ENCODE assay signal across 19 cellular contexts in the genomic region with DNA sequence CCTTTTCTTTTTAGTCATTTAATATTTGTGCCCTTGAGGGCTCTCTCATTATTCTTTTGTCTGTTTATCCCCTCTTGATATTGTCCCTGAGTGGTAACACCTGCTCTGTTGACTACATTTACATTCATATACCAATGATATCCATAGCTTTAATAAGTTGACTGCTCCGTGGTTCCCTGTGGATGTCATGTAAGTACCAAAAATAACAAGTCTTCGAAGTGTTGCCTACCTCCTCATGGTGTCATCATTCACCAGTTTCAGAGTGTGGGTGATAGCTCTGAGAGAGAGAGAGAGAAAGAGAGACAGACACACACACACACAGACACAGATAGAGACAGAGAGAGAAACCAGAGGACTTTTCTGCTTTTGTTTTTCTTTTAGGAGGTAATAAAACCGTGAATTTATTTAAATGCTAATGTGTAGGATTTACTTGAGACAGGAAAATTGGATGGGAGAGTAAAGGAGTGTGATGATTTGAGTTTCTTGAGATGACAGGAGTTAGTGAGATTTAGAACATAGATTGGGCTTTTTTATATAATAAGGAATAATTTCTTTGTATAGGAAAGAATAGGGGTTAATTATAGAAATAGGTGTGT. TPM values are rescaled to one million over a fixed set of nuclear protein-coding genes. Genes with fewer than 3 reads are reported as not detected.
DNase-seq lines count a peak whose midpoint lies in the region; ATAC-seq and TF ChIP-seq lines count a peak whose summit lies in the region.
"Had no signal": no experiment of that assay in that cellular context is flagged by ENCODE, and none has a peak within 500 bp of the region (broad histone marks: within the 10 kb centered on the region; RNA-seq: fewer than 3 reads in every experiment).

No MANE protein-coding gene starts in this region.

- BruUV-seq in Calu3 (replicated peaks; lab: Mats Ljungman, UMichigan), result no TSS peak

- TF ChIP-seq CTCF in Calu3 (IDR thresholded peaks at IDR 0.05; ENCODE audit: unreplicated experiment), result no peak
- TF ChIP-seq CTCF in endothelial cell (IDR thresholded peaks at IDR 0.05; ENCODE audit: unreplicated experiment), result no peak

- no peaks in the 10 kb centered on the region for H3K27me3 Mint-ChIP-seq in activated CD4-positive, alpha-beta memory T cell treated with anti-CD3 and anti-CD28 coated beads for 36 hours
- no peaks in the 10 kb centered on the region for H3K27me3 Mint-ChIP-seq in activated CD4-positive, alpha-beta memory T cell treated with anti-CD3 and anti-CD28 coated beads, Interleukin-2, amount 10 ng/mL, durations not matched to agents 7 days and 5 days
- H3K27me3 Mint-ChIP-seq in Calu3 (ENCODE audit: unreplicated experiment), result no peaks in the 10 kb centered on the region
- H3K27me3 Mint-ChIP-seq in central memory CD8-positive, alpha-beta T cell, result no peaks in the 10 kb centered on the region
- no peaks in the 10 kb centered on the region for H3K27me3 Mint-ChIP-seq in endothelial cell (ENCODE audit: unreplicated experiment)
- H3K27me3 Mint-ChIP-seq: CD8-positive, alpha-beta memory T cell had no signal

- H3K9me3 Mint-ChIP-seq in activated CD4-positive, alpha-beta memory T cell treated with anti-CD3 and anti-CD28 coated beads for 36 hours, result no peaks in the 10 kb centered on the region
- H3K9me3 Mint-ChIP-seq in activated CD4-positive, alpha-beta memory T cell treated with anti-CD3 and anti-CD28 coated beads, Interleukin-2, amount 10 ng/mL, durations not matched to agents 7 days and 5 days, result no peaks in the 10 kb centered on the region
- H3K9me3 Mint-ChIP-seq in Calu3 (ENCODE audit: low read depth, unreplicated experiment) (no peaks in the 10 kb centered on the region), endothelial cell (ENCODE audit: unreplicated experiment) (no peaks in the 10 kb centered on the region)
- H3K9me3 Mint-ChIP-seq in central memory CD8-positive, alpha-beta T cell, result no peaks in the 10 kb centered on the region
- H3K9me3 Mint-ChIP-seq: CD8-positive, alpha-beta memory T cell; neural progenitor cell had no signal

- peaks cover 9% of the 10 kb centered on the region for H3K4me1 Mint-ChIP-seq in activated CD4-positive, alpha-beta memory T cell treated with anti-CD3 and anti-CD28 coated beads for 36 hours (ENCODE audit: low read depth)
- no peaks in the 10 kb centered on the region for H3K4me1 Mint-ChIP-seq in activated CD4-positive, alpha-beta memory T cell treated with anti-CD3 and anti-CD28 coated beads, Interleukin-2, amount 10 ng/mL, durations not matched to agents 7 days and 5 days
- no peaks in the 10 kb centered on the region for H3K4me1 Mint-ChIP-seq in Calu3 (ENCODE audit: low read depth, unreplicated experiment)
- H3K4me1 Mint-ChIP-seq in central memory CD8-positive, alpha-beta T cell, result no peaks in the 10 kb centered on the region
- peaks cover 14% of the 10 kb centered on the region for H3K4me1 Mint-ChIP-seq in endothelial cell (ENCODE audit: unreplicated experiment)
- H3K4me1 Mint-ChIP-seq: neural progenitor cell had no signal

- POLR2A ChIA-PET in activated CD4-positive, alpha-beta memory T cell treated with anti-CD3 and anti-CD28 coated beads for 36 hours (lab: Charles Lee), result no interaction called here
- POLR2A ChIA-PET in activated CD4-positive, alpha-beta memory T cell treated with anti-CD3 and anti-CD28 coated beads, Interleukin-2, amount 10 ng/mL, durations not matched to agents 7 days and 5 days (lab: Charles Lee), result no interaction called here

- H3K36me3 Mint-ChIP-seq in activated CD4-positive, alpha-beta memory T cell treated with anti-CD3 and anti-CD28 coated beads for 36 hours, result peaks cover 44% of the 10 kb centered on the region
- peaks cover 57% of the 10 kb centered on the region for H3K36me3 Mint-ChIP-seq in activated CD4-positive, alpha-beta memory T cell treated with anti-CD3 and anti-CD28 coated beads, Interleukin-2, amount 10 ng/mL, durations not matched to agents 7 days and 5 days (ENCODE audit: low read depth)
- H3K36me3 Mint-ChIP-seq in Calu3 (ENCODE audit: insufficient read depth, unreplicated experiment) (peaks cover 35% of the 10 kb centered on the region), endothelial cell (ENCODE audit: low read depth, unreplicated experiment) (peaks cover 16% of the 10 kb centered on the region)
- peaks cover 57% of the 10 kb centered on the region for H3K36me3 Mint-ChIP-seq in central memory CD8-positive, alpha-beta T cell (ENCODE audit: insufficient read depth)

- CTCF ChIA-PET in activated CD4-positive, alpha-beta memory T cell treated with anti-CD3 and anti-CD28 coated beads for 36 hours (lab: Charles Lee), result interaction anchor here (0.6 to 0.8 kb wide), 2 partner anchors 186 to 187 kb away, joined by 3 read pairs; no protein-coding TSS in a partner anchor
- CTCF ChIA-PET in activated CD4-positive, alpha-beta memory T cell treated with anti-CD3 and anti-CD28 coated beads, Interleukin-2, amount 10 ng/mL, durations not matched to agents 7 days and 5 days (lab: Charles Lee), result no interaction called here
- CTCF ChIA-PET in Calu3 (lab: Charles Lee), result no interaction called here

- H3K27ac Mint-ChIP-seq in activated CD4-positive, alpha-beta memory T cell treated with anti-CD3 and anti-CD28 coated beads for 36 hours, result peak overlapping the region; percentile 43
- no peak overlapping the region for H3K27ac Mint-ChIP-seq in activated CD4-positive, alpha-beta memory T cell treated with anti-CD3 and anti-CD28 coated beads, Interleukin-2, amount 10 ng/mL, durations not matched to agents 7 days and 5 days
- peak overlapping the region; percentile 5 for H3K27ac Mint-ChIP-seq in Calu3 (ENCODE audit: unreplicated experiment)
- H3K27ac Mint-ChIP-seq in central memory CD8-positive, alpha-beta T cell (ENCODE audit: low read depth), result peak overlapping the region; percentile 0
- no peak overlapping the region for H3K27ac Mint-ChIP-seq in endothelial cell (ENCODE audit: unreplicated experiment)
- H3K27ac Mint-ChIP-seq: neural progenitor cell had no signal

- no peak overlapping the region for H3K4me3 Mint-ChIP-seq in activated CD4-positive, alpha-beta memory T cell treated with anti-CD3 and anti-CD28 coated beads for 36 hours
- H3K4me3 Mint-ChIP-seq in activated CD4-positive, alpha-beta memory T cell treated with anti-CD3 and anti-CD28 coated beads, Interleukin-2, amount 10 ng/mL, durations not matched to agents 7 days and 5 days, result no peak overlapping the region
- H3K4me3 Mint-ChIP-seq in Calu3 (ENCODE audit: low read depth, unreplicated experiment) (no peak overlapping the region), endothelial cell (ENCODE audit: unreplicated experiment) (no peak overlapping the region)
- H3K4me3 Mint-ChIP-seq in central memory CD8-positive, alpha-beta T cell, result no peak overlapping the region
- H3K4me3 Mint-ChIP-seq: CD8-positive, alpha-beta memory T cell; neural progenitor cell had no signal

- no peak for DNase-seq in activated CD4-positive, alpha-beta memory T cell treated with anti-CD3 and anti-CD28 coated beads for 36 hours
- DNase-seq in activated CD4-positive, alpha-beta memory T cell treated with anti-CD3 and anti-CD28 coated beads, Interleukin-2, amount 10 ng/mL, durations not matched to agents 7 days and 5 days, result no peak
- DNase-seq in Calu3, result no peak
- peak; percentile 22 to 74 for DNase-seq in NCI-H524 (lab: John Stamatoyannopoulos, UW)
- DNase-seq in central memory CD8-positive, alpha-beta T cell (ENCODE audit: low spot score in 2 of 2), result no peak
- no peak for DNase-seq in endothelial cell (ENCODE audit: low spot score)
- DNase-seq in LoVo (ENCODE audit: low spot score), result no peak
- no peak for DNase-seq in T-helper 1 cell
- DNase-seq: ACHN; activated CD8-positive, alpha-beta memory T cell treated with anti-CD3 and anti-CD28 coated beads for 24 hours; activated naive CD4-positive, alpha-beta T cell treated with anti-CD3 and anti-CD28 coated beads, Interleukin-2, amount 50 U/mL, for 16 hours; CD8-positive, alpha-beta memory T cell; effector CD4-positive, alpha-beta T cell; mesenchymal stem cell; NCI-H446; substantia nigra had no signal

- no peak for ATAC-seq in central memory CD8-positive, alpha-beta T cell (replicated peaks; ENCODE audit: extremely low read depth, poor library complexity, severe bottlenecking)
- ATAC-seq: K562, SK-N-SH treated with all-trans-retinoic acid at 6 μM for 48 hours had no signal

- intact Hi-C loops in activated CD4-positive, alpha-beta memory T cell treated with anti-CD3 and anti-CD28 coated beads for 36 hours (cut with micrococcal nuclease), result no loop called here
- intact Hi-C loops in Calu3 (cut with micrococcal nuclease; ENCODE audit: unreplicated experiment), result no loop called here

RNA-seq across cellular contexts. Expression of gene PAPOLA, which starts 52.2 kb away (rescaled TPM):
- total RNA-seq in activated CD4-positive, alpha-beta memory T cell treated with anti-CD3 and anti-CD28 coated beads for 36 hours, result 100 to 1,000 TPM; 161 to 173 TPM
- 100 to 1,000 TPM; 164 to 173 TPM for total RNA-seq in activated CD4-positive, alpha-beta memory T cell treated with anti-CD3 and anti-CD28 coated beads, Interleukin-2, amount 10 ng/mL, durations not matched to agents 7 days and 5 days
- total RNA-seq in Calu3 (2022) (198 and 205 TPM in 2 replicates), endothelial cell (ENCODE audit: unreplicated experiment) (161 TPM)

Comparison
In these comparisons a context has a peak if more than half of its experiments do, and no peak if none do; other contexts are left out.
1. H3K27ac Mint-ChIP-seq: peak in activated CD4-positive, alpha-beta memory T cell treated with anti-CD3 and anti-CD28 coated beads for 36 hours (single experiment), Calu3 (single experiment) and central memory CD8-positive, alpha-beta T cell (single experiment); none in activated CD4-positive, alpha-beta memory T cell treated with anti-CD3 and anti-CD28 coated beads, Interleukin-2, amount 10 ng/mL, durations not matched to agents 7 days and 5 days (single experiment) and endothelial cell (single experiment).
2. DNase-seq: peak in NCI-H524 (2 of 2); none in activated CD4-positive, alpha-beta memory T cell treated with anti-CD3 and anti-CD28 coated beads for 36 hours (single experiment), activated CD4-positive, alpha-beta memory T cell treated with anti-CD3 and anti-CD28 coated beads, Interleukin-2, amount 10 ng/mL, durations not matched to agents 7 days and 5 days (single experiment), Calu3 (single experiment), central memory CD8-positive, alpha-beta T cell (0 of 2), endothelial cell (single experiment), LoVo (single experiment) and T-helper 1 cell (0 of 5).